14 cellular contexts compared by ENCODE assay signal in the genomic region with DNA sequence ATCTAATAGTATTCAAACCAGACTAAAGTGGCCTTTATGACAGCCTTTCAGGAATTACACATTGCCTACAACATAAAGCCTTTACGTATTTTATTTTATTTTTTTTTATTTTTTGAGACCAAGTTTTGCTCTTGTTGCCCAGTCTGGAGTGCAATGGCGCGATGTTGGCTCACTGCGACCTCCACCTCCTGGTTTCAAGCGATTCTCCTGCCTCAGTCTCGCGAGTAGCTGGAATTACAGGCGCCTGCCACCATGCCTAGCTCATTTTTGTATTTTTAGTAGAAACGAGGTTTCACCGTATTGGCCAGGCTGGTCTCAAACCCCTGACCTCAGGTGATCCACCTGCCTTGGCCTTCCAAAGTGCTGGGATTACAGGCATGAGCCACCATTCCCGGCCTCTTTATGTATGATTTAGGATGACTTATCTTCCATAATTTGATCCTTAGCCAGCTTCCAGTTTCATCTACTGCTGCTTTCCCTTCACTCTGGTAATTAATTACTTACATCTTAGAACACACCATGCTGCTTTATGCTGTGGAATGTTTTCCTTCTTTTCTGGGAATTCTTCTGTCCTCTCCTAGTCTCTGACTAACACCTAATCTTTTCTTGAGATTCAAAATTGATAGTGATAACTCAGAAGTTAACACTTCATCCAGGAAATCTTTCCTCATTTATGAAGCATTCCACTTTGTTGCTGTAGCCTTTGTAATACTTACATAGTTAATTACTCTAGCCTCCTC. TPM values are rescaled to one million over a fixed set of nuclear protein-coding genes. Genes with fewer than 3 reads are reported as not detected.
DNase-seq lines count a peak whose midpoint lies in the region; ATAC-seq and TF ChIP-seq lines count a peak whose summit lies in the region.
"Had no signal": no experiment of that assay in that cellular context is flagged by ENCODE, and none has a peak within 500 bp of the region (broad histone marks: within the 10 kb centered on the region; RNA-seq: fewer than 3 reads in every experiment).

No MANE protein-coding gene starts in this region.

- no peak overlapping the region for H3K9ac ChIP-seq in OCI-LY1 (ENCODE audit: low read length)

- H4K20me1 ChIP-seq in OCI-LY1 (ENCODE audit: insufficient read depth, low read length): no peaks in the 10 kb centered on the region

- H3K4me3 ChIP-seq in OCI-LY1 (ENCODE audit: low read depth, low read length, poor library complexity, severe bottlenecking): no peak overlapping the region

- H3K4me1 ChIP-seq in OCI-LY1 (ENCODE audit: insufficient read depth, low read length, severe bottlenecking): peaks cover 18% of the 10 kb centered on the region
- H3K4me1 ChIP-seq: prostate gland had no signal

- H3F3A ChIP-seq in OCI-LY1 (ENCODE audit: insufficient read depth, low read length): no peaks in the 10 kb centered on the region

- no peaks in the 10 kb centered on the region for H3K9me3 Mint-ChIP-seq in activated T-cell treated with anti-CD3 and anti-CD28 coated beads, Interleukin-2, amount 50 U/mL, for 4 hours
- no peaks in the 10 kb centered on the region for H3K9me3 Mint-ChIP-seq in brain

- peaks cover 39% of the 10 kb centered on the region for H3K4me1 Mint-ChIP-seq in activated T-cell treated with anti-CD3 and anti-CD28 coated beads, Interleukin-2, amount 50 U/mL, for 4 hours (ENCODE audit: low read depth)
- peaks cover 40% of the 10 kb centered on the region for H3K4me1 Mint-ChIP-seq in brain

- H3K4me2 ChIP-seq in OCI-LY1 (ENCODE audit: low read length): peak overlapping the region; percentile 66; the same call in 1 of the 2 replicates

- ATAC-seq in activated T-cell treated with anti-CD3 and anti-CD28 coated beads, Interleukin-2, amount 50 U/mL, for 4 hours: no peak

- no peak overlapping the region for H2AFZ ChIP-seq in OCI-LY1 (ENCODE audit: low read length)

- no peaks in the 10 kb centered on the region for H3K27me3 ChIP-seq in OCI-LY1 (ENCODE audit: insufficient read depth, low read length)

- H3K79me2 ChIP-seq in OCI-LY1 (ENCODE audit: insufficient read depth, low read length): peaks cover 50% of the 10 kb centered on the region

- no peaks in the 10 kb centered on the region for H3K27me3 Mint-ChIP-seq in activated T-cell treated with anti-CD3 and anti-CD28 coated beads, Interleukin-2, amount 50 U/mL, for 4 hours (ENCODE audit: low read depth)
- H3K27me3 Mint-ChIP-seq in brain: peaks cover 6% of the 10 kb centered on the region

- peak overlapping the region; percentile 54 for H3K4me3 Mint-ChIP-seq in activated T-cell treated with anti-CD3 and anti-CD28 coated beads, Interleukin-2, amount 50 U/mL, for 4 hours
- peak overlapping the region; percentile 82 to 98 (median 96) for H3K4me3 Mint-ChIP-seq in brain

- H3K36me3 ChIP-seq in OCI-LY1 (ENCODE audit: insufficient read depth, low read length): peaks cover 26% of the 10 kb centered on the region
- H3K36me3 ChIP-seq: prostate gland had no signal

- no peak overlapping the region for H3K27ac ChIP-seq in OCI-LY1 (ENCODE audit: low read depth, low read length, poor library complexity, severe bottlenecking)
- H3K27ac ChIP-seq: prostate gland had no signal

- H3K9me3 ChIP-seq in OCI-LY1 (ENCODE audit: low read length): no peaks in the 10 kb centered on the region
- H3K9me3 ChIP-seq: prostate gland had no signal

- H3K36me3 Mint-ChIP-seq in activated T-cell treated with anti-CD3 and anti-CD28 coated beads, Interleukin-2, amount 50 U/mL, for 4 hours (ENCODE audit: insufficient read depth): peaks cover 19% of the 10 kb centered on the region
- H3K36me3 Mint-ChIP-seq in brain: peaks cover 48% of the 10 kb centered on the region

- peak overlapping the region in 4 of 5 experiments; percentile 42 to 78 (median 60) for H3K27ac Mint-ChIP-seq in brain

- no peak for DNase-seq in activated T-cell treated with anti-CD3 and anti-CD28 coated beads, Interleukin-2, amount 50 U/mL, for 4 hours
- DNase-seq in activated T-cell treated with anti-CD3 and anti-CD28 coated beads, Interleukin-2, amount 50 U/mL, for 1 hour: no peak
- DNase-seq in renal cortical epithelial cell (ENCODE audit: low read depth) (peak; percentile 8), activated gamma-delta T cell (lab: John Stamatoyannopoulos, UW) (no peak), NCI-H2171 (lab: John Stamatoyannopoulos, UW) (no peak)
- DNase-seq in effector CD8-positive, alpha-beta T cell (lab: John Stamatoyannopoulos, UW): no peak
- DNase-seq: amniotic stem cell; GOT3; Kasumi-1; NCI-H2081 treated with DMSO at 0.1 percent for 48 hours; stimulated activated CD8-positive, alpha-beta memory T cell treated with anti-CD3 and anti-CD28 coated beads, Interleukin-4, amount 100 ng/mL, for 48 hours had no signal

- TF ChIP-seq CTCF in OCI-LY1 (IDR thresholded peaks at IDR 0.05; ENCODE audit: low read length): no peak
- no peak for TF ChIP-seq CTCF in brain (conservative IDR thresholded peaks at IDR 0.05)

- no peaks in the 10 kb centered on the region for H3K9me2 ChIP-seq in OCI-LY1 (ENCODE audit: low read depth, low read length)

RNA-seq across cellular contexts. Expression of a gene that starts 2.6 kb away (rescaled TPM):
- 100 to 1,000 TPM; 109 to 118 (median 115) TPM for total RNA-seq in activated T-cell treated with anti-CD3 and anti-CD28 coated beads, Interleukin-2, amount 50 U/mL, for 4 hours
- polyA plus RNA-seq in brain (ENCODE audit: insufficient read depth, low read depth, low replicate concordance): 29.4 TPM
- 39.8 and 117 TPM in 2 replicates for total RNA-seq in renal cortical epithelial cell
